25 cellular contexts compared by ENCODE assay signal in genomic region chr2:235056768-235057167, GRCh38.
A peak's percentile ranks its signal among the peaks of the same experiment; 100 is the strongest.
DNase-seq lines count a peak whose midpoint lies in the region; ATAC-seq, FAIRE-seq and TF ChIP-seq lines count a peak whose summit lies in the region.
"Had no signal": no experiment of that assay in that cellular context is flagged by ENCODE, and none has a peak within 500 bp of the region (broad histone marks: within the 10 kb centered on the region; RNA-seq: fewer than 3 reads in every experiment).

No MANE protein-coding gene starts in this region.

- H3K36me3 ChIP-seq in HepG2 (replicated peaks in 1 of 2; ENCODE audit: control insufficient read depth in 1 of 2, insufficient read depth in 2 of 2, low read length in 2 of 2) = peaks cover 26 to 43% of the 10 kb centered on the region in 2 experiments
- H3K36me3 ChIP-seq in right lobe of liver = peaks cover 0 to 18% (median 1%) of the 10 kb centered on the region in 4 donors
- H3K36me3 ChIP-seq in endodermal cell (ENCODE audit: control insufficient read depth, insufficient read depth, low read length) = peaks cover 44% of the 10 kb centered on the region
- H3K36me3 ChIP-seq in neuronal stem cell (replicated peaks in 1 of 2; ENCODE audit: control insufficient read depth in 2 of 2, insufficient read depth in 2 of 2, low read length in 2 of 2) = peaks cover 22 to 53% of the 10 kb centered on the region in 2 donors
- H3K36me3 ChIP-seq: BLaER1 treated with 17β-estradiol and CSF1 and Interleukin-3, amounts not matched to agents 10 nM and 100 nM had no signal

- peak; percentile 3; the same call in 2 of the 3 replicates for ATAC-seq in HepG2
- ATAC-seq in right lobe of liver = no peak
- ATAC-seq in HG03175 (IDR thresholded peaks at IDR 0.05; ENCODE audit: unreplicated experiment) = no peak
- ATAC-seq: GM12878 had no signal

- no peaks in the 10 kb centered on the region for H3K79me2 ChIP-seq in HepG2 (ENCODE audit: insufficient read depth, low read length)

- H4K20me1 ChIP-seq in HepG2 (ENCODE audit: insufficient read depth, low read length) = peaks cover 2% of the 10 kb centered on the region; the same call in 1 of the 2 replicates
- H4K20me1 ChIP-seq: BLaER1 treated with 17β-estradiol and CSF1 and Interleukin-3, amounts not matched to agents 10 nM and 100 nM had no signal

- H3K4me2 ChIP-seq in HepG2 (ENCODE audit: low read depth, low read length) (no peak overlapping the region), neuronal stem cell (ENCODE audit: insufficient read depth, low read length, poor library complexity, severe bottlenecking) (no peak overlapping the region)
- H3K4me2 ChIP-seq: A549; BLaER1 treated with 17β-estradiol and CSF1 and Interleukin-3, amounts not matched to agents 10 nM and 100 nM had no signal

- H3K4me3 ChIP-seq in HepG2 (replicated peaks in 1 of 3; ENCODE audit: insufficient read depth in 1 of 3, low read depth in 2 of 3, low read length in 3 of 3) (no peak overlapping the region), right lobe of liver (no peak overlapping the region), endodermal cell (ENCODE audit: low read length) (no peak overlapping the region), neuronal stem cell (ENCODE audit: low read length in 2 of 2) (no peak overlapping the region)
- H3K4me3 ChIP-seq: A549; BLaER1 treated with 17β-estradiol and CSF1 and Interleukin-3, amounts not matched to agents 10 nM and 100 nM; GM12878; GM23248; HAP-1 had no signal

- no peaks in the 10 kb centered on the region for H3K4me1 Mint-ChIP-seq in endodermal cell
- H3K4me1 Mint-ChIP-seq: CD8-positive, alpha-beta memory T cell had no signal

- H3K9me3 Mint-ChIP-seq in endodermal cell = no peaks in the 10 kb centered on the region
- H3K9me3 Mint-ChIP-seq: CD4-positive, alpha-beta T cell; CD8-positive, alpha-beta memory T cell had no signal

- CTCF ChIA-PET in HepG2 (lab: Yijun Ruan, JAX; ENCODE audit: low intra/inter-chr PET ratio, low total read pairs) = interaction anchor here (1.5 kb wide), 1 partner anchor 175 kb away, joined by 6 read pairs; no protein-coding TSS in a partner anchor

- TF ChIP-seq RAD21 in HepG2 (CRISPR knock-in tag; IDR thresholded peaks at IDR 0.05) = no peak

- H2BK5ac ChIP-seq in neuronal stem cell (ENCODE audit: low read length) = no peak overlapping the region

- H3K4ac ChIP-seq in neuronal stem cell (ENCODE audit: low read length) = no peak overlapping the region

- no peak overlapping the region for H2BK120ac ChIP-seq in neuronal stem cell (ENCODE audit: low read depth, low read length)

- 98% methylated on average over 6 of the region's 6 CpGs for WGBS in HepG2 (ENCODE audit: low lambda C conversion rate)
- whole genome bisulfite sequencing in right lobe of liver (ENCODE audit: insufficient coverage, low coverage, low lambda C conversion rate, missing lambda C conversion rate) = 85% methylated on average over 2 of the region's 6 CpGs
- 91 to 100% methylated on average over 6 of the region's 6 CpGs for WGBS in endodermal cell (ENCODE audit: insufficient coverage in 1 of 2, insufficient read length in 1 of 2), 2 experiments
- WGBS in neuronal stem cell (ENCODE audit: extremely low coverage in 2 of 2, insufficient read length in 2 of 2, insufficient replicate concordance in 1 of 2), 2 donors = no CpG with 5 or more reads among the region's 6 CpGs

- POLR2A ChIA-PET in HepG2 (lab: Yijun Ruan, JAX) = no interaction called here

- H2AFZ ChIP-seq in HepG2 (ENCODE audit: low read length) (no peak overlapping the region), neuronal stem cell (ENCODE audit: low read length) (no peak overlapping the region)
- H2AFZ ChIP-seq: GM23248 had no signal

- TF ChIP-seq POLR2A in HepG2 (IDR thresholded peaks at IDR 0.05; ENCODE audit: insufficient read depth in 1 of 2, low read depth in 2 of 2, low read length in 2 of 2) (no peak), right lobe of liver (IDR thresholded peaks at IDR 0.05) (no peak)

- no peak overlapping the region for H2AK5ac ChIP-seq in neuronal stem cell (ENCODE audit: low read depth, low read length)

- H3K9ac ChIP-seq in HepG2 (ENCODE audit: insufficient read depth, low read depth, low read length) (no peak overlapping the region), endodermal cell (ENCODE audit: extremely low read depth, low read length, poor library complexity, severe bottlenecking) (no peak overlapping the region), neuronal stem cell (ENCODE audit: low read depth, low read length, poor library complexity) (no peak overlapping the region)
- H3K9ac ChIP-seq: BLaER1 treated with 17β-estradiol and CSF1 and Interleukin-3, amounts not matched to agents 10 nM and 100 nM; GM23248 had no signal

- intact Hi-C loops in HepG2 (cut with micrococcal nuclease; ENCODE audit: unreplicated experiment) = loop anchor here (1.0 to 5.0 kb wide), 5 partner anchors 49 to 506 kb away; partner anchors contain the start of gene SH3BP4
- intact Hi-C loops in right lobe of liver (cut with DNase I) = no loop called here

- no peak overlapping the region for H4K91ac ChIP-seq in neuronal stem cell (ENCODE audit: low read depth, low read length, poor library complexity)

- TF ChIP-seq CTCF in HepG2 (CRISPR knock-in tag; IDR thresholded peaks at IDR 0.05) (no peak), right lobe of liver (IDR thresholded peaks at IDR 0.05) (no peak), endodermal cell (conservative IDR thresholded peaks at IDR 0.05) (no peak)

- in situ Hi-C loops in HepG2 (cut with HindIII; ENCODE audit: extremely low pct_ligation_motif_present, low pct_unique_long_range_greater_than_20kb) = no loop called here

- H3K27me3 ChIP-seq in HepG2 (ENCODE audit: control insufficient read depth in 1 of 2, insufficient read depth in 2 of 2, low read length in 2 of 2) = peaks cover 0 to 3% of the 10 kb centered on the region in 2 experiments; a peak in 2 of 5 replicates
- H3K27me3 ChIP-seq in right lobe of liver = no peaks in the 10 kb centered on the region
- H3K27me3 ChIP-seq in endodermal cell (ENCODE audit: control insufficient read depth, insufficient read depth, low read length, poor library complexity, severe bottlenecking) = no peaks in the 10 kb centered on the region
- no peaks in the 10 kb centered on the region for H3K27me3 ChIP-seq in neuronal stem cell (ENCODE audit: control insufficient read depth in 3 of 3, insufficient read depth in 3 of 3, low read depth in 1 of 3, low read length in 3 of 3)
- H3K27me3 ChIP-seq: BE2C; BLaER1 treated with 17β-estradiol and CSF1 and Interleukin-3, amounts not matched to agents 10 nM and 100 nM had no signal

- H3K27ac Mint-ChIP-seq in endodermal cell = no peak overlapping the region
- H3K27ac Mint-ChIP-seq: CD4-positive, alpha-beta T cell; CD8-positive, alpha-beta memory T cell; HFFc6 had no signal

- FAIRE-seq in HepG2 (lab: Jason Lieb, UNC) = no peak
- FAIRE-seq: A549, D721Med, GM12878, GM19239 had no signal

- no peak overlapping the region for H3K23ac ChIP-seq in neuronal stem cell (ENCODE audit: low read depth, low read length, poor library complexity)

- H3K18ac ChIP-seq in neuronal stem cell (ENCODE audit: low read length) = peak overlapping the region; percentile 22

- DNase-seq in HepG2 (ENCODE audit: low spot score) = no peak
- DNase-seq in right lobe of liver = no peak
- peak; percentile 30 for DNase-seq in endodermal cell
- no peak for DNase-seq in neuronal stem cell (ENCODE audit: low spot score)
- no peak for DNase-seq in mucosa of gallbladder (ENCODE audit: low spot score)
- DNase-seq: 8988T; ACHN; AML-193; BE2C; CD4-positive, alpha-beta T cell; CD8-positive, alpha-beta memory T cell; DMS 273 treated with DMSO at 0.1 percent for 48 hours; DMS79; EL; GDM1; GM23248; HFFc6 had no signal

- no TSS peak for BruUV-seq in HepG2 (replicated peaks; lab: Mats Ljungman, UMichigan)

- H3K9me3 ChIP-seq in HepG2 (ENCODE audit: low read length) = no peaks in the 10 kb centered on the region
- no peaks in the 10 kb centered on the region for H3K9me3 ChIP-seq in right lobe of liver
- H3K9me3 ChIP-seq in endodermal cell (ENCODE audit: control insufficient read depth, low read length) = no peaks in the 10 kb centered on the region
- H3K9me3 ChIP-seq in neuronal stem cell (replicated peaks in 1 of 2; ENCODE audit: control insufficient read depth in 2 of 2, insufficient read depth in 1 of 2, low read depth in 1 of 2, low read length in 2 of 2) = peaks cover 0 to 7% of the 10 kb centered on the region in 2 donors
- H3K9me3 ChIP-seq: A549; BE2C; BLaER1 treated with 17β-estradiol and CSF1 and Interleukin-3, amounts not matched to agents 10 nM and 100 nM; HAP-1 had no signal

- no peak overlapping the region for H3K4me3 Mint-ChIP-seq in endodermal cell
- H3K4me3 Mint-ChIP-seq: CD14-positive monocyte; CD4-positive, alpha-beta T cell; CD8-positive, alpha-beta memory T cell; HFFc6 had no signal

- H3K36me3 Mint-ChIP-seq in endodermal cell (ENCODE audit: low read depth) = peaks cover 31% of the 10 kb centered on the region
- H3K36me3 Mint-ChIP-seq: CD14-positive monocyte; CD8-positive, alpha-beta memory T cell had no signal

- H3K27ac ChIP-seq in HepG2 (ENCODE audit: extremely low read length, insufficient read depth, low read length) (no peak overlapping the region), right lobe of liver (no peak overlapping the region), endodermal cell (ENCODE audit: low read depth, low read length) (no peak overlapping the region), neuronal stem cell (replicated peaks; ENCODE audit: low read length) (no peak overlapping the region)
- H3K27ac ChIP-seq: BLaER1 treated with 17β-estradiol and CSF1 and Interleukin-3, amounts not matched to agents 10 nM and 100 nM; GM23248 had no signal

- H3K14ac ChIP-seq in neuronal stem cell (ENCODE audit: low read length) = no peak overlapping the region

- H3K4me1 ChIP-seq in HepG2 (ENCODE audit: insufficient read depth, low read length) (no peaks in the 10 kb centered on the region), right lobe of liver (peaks cover 0 to 8% (median 1%) of the 10 kb centered on the region in 4 donors), endodermal cell (ENCODE audit: control insufficient read depth, insufficient read depth, low read length) (no peaks in the 10 kb centered on the region), neuronal stem cell (ENCODE audit: control insufficient read depth in 2 of 2, insufficient read depth in 1 of 2, low read depth in 1 of 2, low read length in 2 of 2) (peaks cover 0 to 20% of the 10 kb centered on the region in 2 donors)
- H3K4me1 ChIP-seq: A549, HAP-1 had no signal

- TF ChIP-seq EP300 in HepG2 (IDR thresholded peaks at IDR 0.05; ENCODE audit: low read depth in 2 of 2, low read length in 2 of 2) = no peak
- no peak for TF ChIP-seq EP300 in HepG2 (CRISPR knock-in tag; IDR thresholded peaks at IDR 0.05; ENCODE audit: borderline replicate concordance)

- no peak overlapping the region for H4K8ac ChIP-seq in neuronal stem cell (ENCODE audit: low read depth, low read length)

- no peak overlapping the region for H2BK15ac ChIP-seq in neuronal stem cell (ENCODE audit: low read length)

- H3K79me1 ChIP-seq in neuronal stem cell (ENCODE audit: low read depth, low read length) = peaks cover 2% of the 10 kb centered on the region

- no peaks in the 10 kb centered on the region for H3K27me3 Mint-ChIP-seq in endodermal cell (ENCODE audit: insufficient read depth)

- H2BK12ac ChIP-seq in neuronal stem cell (ENCODE audit: low read length) = no peak overlapping the region

TF ChIP-seq in HepG2, 621 proteins besides CTCF, POLR2A, EP300 and RAD21 (continues in another document):
- TF ChIP-seq ZNF264 (CRISPR knock-in tag; IDR thresholded peaks at IDR 0.05) (no peak), NPAS2 (CRISPR knock-in tag; IDR thresholded peaks at IDR 0.05; ENCODE audit: borderline replicate concordance) (0 out of 2 replicates have a peak, but pooled peaks have one; percentile 55)
